Comparison of ENCODE assay signal across 8 cellular contexts in the genomic region with DNA sequence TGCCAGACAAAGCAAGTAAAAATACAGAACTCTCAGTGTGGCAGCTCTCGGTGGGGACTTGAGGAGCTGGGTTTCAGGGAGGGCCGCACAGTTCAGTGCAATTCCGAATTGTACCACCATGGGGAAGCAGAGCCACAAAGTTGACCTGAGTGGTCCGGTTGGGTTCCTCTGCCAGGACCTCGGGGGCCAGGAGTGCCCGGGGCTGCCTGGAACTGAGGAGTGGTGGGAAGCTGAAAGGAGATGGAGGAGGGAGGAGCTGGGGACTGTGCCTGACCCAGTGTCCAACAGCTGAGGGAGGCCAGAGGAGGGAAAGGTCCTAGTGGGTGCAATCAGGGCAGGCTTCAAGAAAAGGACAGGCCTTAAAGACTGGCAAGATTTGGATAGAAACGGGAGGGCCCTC. TPM values are rescaled to one million over a fixed set of nuclear protein-coding genes. Genes with fewer than 3 reads are reported as not detected.
DNase-seq lines count a peak whose midpoint lies in the region; ATAC-seq and TF ChIP-seq lines count a peak whose summit lies in the region.

No MANE protein-coding gene starts in this region.

- ATAC-seq in HG03103 (IDR thresholded peaks at IDR 0.05; ENCODE audit: low read depth, unreplicated experiment) (peak; percentile 61), aorta (ENCODE audit: low FRiP score) (peak; percentile 81), GM18861 (IDR thresholded peaks at IDR 0.05; ENCODE audit: unreplicated experiment) (no peak)

- peaks cover 13% of the 10 kb centered on the region for H3K36me3 Mint-ChIP-seq in nephron progenitor cell (ENCODE audit: low read depth)

- TF ChIP-seq CTCF in GM10266 (IDR thresholded peaks at IDR 0.05; ENCODE audit: control insufficient read depth, insufficient read depth, low read depth, missing control alignments) = peak; percentile 63
- peak; percentile 79 for TF ChIP-seq CTCF in nephron progenitor cell (IDR thresholded peaks at IDR 0.05)

- intact Hi-C loops in aorta (cut with DNase I) = loop anchor here in 1 of 2 donors (10.0 kb wide), 1 partner anchor 63 kb away; no protein-coding TSS in a partner anchor

- H3K27me3 ChIP-seq in aorta (ENCODE audit: control insufficient read depth in 1 of 2, insufficient read depth in 2 of 2, low read length in 1 of 2) = no peaks in the 10 kb centered on the region

- H3K27ac Mint-ChIP-seq in nephron progenitor cell = no peak overlapping the region

- DNase-seq in GM10266 (ENCODE audit: extremely low spot score) (peak; percentile 61), NCI-H526 (lab: John Stamatoyannopoulos, UW) (peak; percentile 36 to 80), activated T-cell treated with anti-CD3 and anti-CD28 coated beads for 48 hours (ENCODE audit: low read depth) (peak; percentile 24), fibroblast of the conjunctiva (ENCODE audit: low read depth) (peak; percentile 39), nephron progenitor cell (peak; percentile 81), aorta (peak in 1 of 2 donors; percentile 78)

- no peaks in the 10 kb centered on the region for H3K4me1 ChIP-seq in aorta (ENCODE audit: control insufficient read depth in 1 of 2, insufficient read depth in 2 of 2, low read length in 2 of 2)

- no peaks in the 10 kb centered on the region for H3K36me3 ChIP-seq in aorta (ENCODE audit: control insufficient read depth in 1 of 2, insufficient read depth in 2 of 2, low read length in 1 of 2)

- peaks cover 4% of the 10 kb centered on the region for H3K9me3 ChIP-seq in aorta (ENCODE audit: control insufficient read depth, low read length)

- H3K4me3 Mint-ChIP-seq in nephron progenitor cell = no peak overlapping the region

- H3K4me1 Mint-ChIP-seq in nephron progenitor cell = peaks cover 14% of the 10 kb centered on the region

- H3K9me3 Mint-ChIP-seq in nephron progenitor cell = peaks cover 23% of the 10 kb centered on the region

- no peak overlapping the region for H3K4me3 ChIP-seq in aorta (ENCODE audit: low read length in 2 of 2)

- no peak overlapping the region for H3K27ac ChIP-seq in aorta (ENCODE audit: low read depth in 1 of 2, low read length in 2 of 2)

- peaks cover 41% of the 10 kb centered on the region for H3K27me3 Mint-ChIP-seq in nephron progenitor cell (ENCODE audit: low read depth, poor library complexity)

- WGBS in aorta, 2 donors = 13 to 19% methylated on average over 7 of the region's 7 CpGs

RNA-seq across cellular contexts. Expression of a gene that starts 32.2 kb away (rescaled TPM):
- total RNA-seq in aorta = not detected
- polyA plus RNA-seq in aorta = not detected

RNA-seq across cellular contexts. Expression of a gene that starts 48.8 kb away (rescaled TPM):
- 10 to 100 TPM; 37.3 to 44.2 TPM for total RNA-seq in aorta
- 10 to 100 TPM in 1 of 2 donors, 1 to 10 TPM in 1; 4.6 to 10.8 TPM for polyA plus RNA-seq in aorta
